Comparison of ENCODE assay signal across 21 cellular contexts in genomic region chr10:78179886-78180285, GRCh38.
A peak's percentile ranks its signal among the peaks of the same experiment; 100 is the strongest.
DNase-seq lines count a peak whose midpoint lies in the region; ATAC-seq and TF ChIP-seq lines count a peak whose summit lies in the region.
"Had no signal": no experiment of that assay in that cellular context is flagged by ENCODE, and none has a peak within 500 bp of the region (broad histone marks: within the 10 kb centered on the region; RNA-seq: fewer than 3 reads in every experiment).

No MANE protein-coding gene starts in this region.

- H3K79me1 ChIP-seq in neuronal stem cell (ENCODE audit: low read depth, low read length) = no peaks in the 10 kb centered on the region

- no peak overlapping the region for H3K4me3 ChIP-seq in neuronal stem cell (ENCODE audit: low read length in 2 of 2)
- H3K4me3 ChIP-seq: GM12878 had no signal

- H4K91ac ChIP-seq in neuronal stem cell (ENCODE audit: low read depth, low read length, poor library complexity) = no peak overlapping the region

- DNase-seq in left kidney (ENCODE audit: low read depth, low spot score) (peak; percentile 74), neuronal stem cell (ENCODE audit: low spot score) (no peak), HuH-7 (ENCODE audit: low spot score) (no peak), occipital lobe (lab: John Stamatoyannopoulos, UW) (no peak)
- DNase-seq: ACHN; BE2C; CD4-positive, CD25-positive, alpha-beta regulatory T cell; CD8-positive, alpha-beta memory T cell; COR-L47; DMS 273 treated with DMSO at 0.1 percent for 48 hours; DMS53; DND-41; EL; GOT3; H7 had no signal

- no peak overlapping the region for H3K4me2 ChIP-seq in neuronal stem cell (ENCODE audit: insufficient read depth, low read length, poor library complexity, severe bottlenecking)

- H3K18ac ChIP-seq in neuronal stem cell (ENCODE audit: low read length) = peak overlapping the region; percentile 11

- no peak overlapping the region for H3K4ac ChIP-seq in neuronal stem cell (ENCODE audit: low read length)

- peak overlapping the region; percentile 36 for H2AK5ac ChIP-seq in neuronal stem cell (ENCODE audit: low read depth, low read length)

- no peak overlapping the region for H4K8ac ChIP-seq in neuronal stem cell (ENCODE audit: low read depth, low read length)

- H2BK12ac ChIP-seq in neuronal stem cell (ENCODE audit: low read length) = no peak overlapping the region

- H3K27ac ChIP-seq in neuronal stem cell (replicated peaks; ENCODE audit: low read length) = no peak overlapping the region

- H3K27ac Mint-ChIP-seq in brain = peak overlapping the region; percentile 91 to 99 (median 97)
- H3K27ac Mint-ChIP-seq: CD8-positive, alpha-beta memory T cell had no signal

- H2BK15ac ChIP-seq in neuronal stem cell (ENCODE audit: low read length) = no peak overlapping the region

- H3K4me3 Mint-ChIP-seq in brain = peak overlapping the region in 1 of 5 experiments; percentile 51
- H3K4me3 Mint-ChIP-seq: CD4-positive, CD25-positive, alpha-beta regulatory T cell; CD8-positive, alpha-beta memory T cell had no signal

- no peaks in the 10 kb centered on the region for H3K9me3 Mint-ChIP-seq in brain
- H3K9me3 Mint-ChIP-seq: CD4-positive, CD25-positive, alpha-beta regulatory T cell; CD8-positive, alpha-beta memory T cell had no signal

- no peak overlapping the region for H3K23ac ChIP-seq in neuronal stem cell (ENCODE audit: low read depth, low read length, poor library complexity)

- no peak overlapping the region for H2BK5ac ChIP-seq in neuronal stem cell (ENCODE audit: low read length)

- H3K9ac ChIP-seq in neuronal stem cell (ENCODE audit: low read depth, low read length, poor library complexity) = peak overlapping the region; percentile 24

- no peaks in the 10 kb centered on the region for H3K36me3 Mint-ChIP-seq in brain
- H3K36me3 Mint-ChIP-seq: CD4-positive, CD25-positive, alpha-beta regulatory T cell; CD8-positive, alpha-beta memory T cell had no signal

- no peaks in the 10 kb centered on the region for H3K9me3 ChIP-seq in neuronal stem cell (replicated peaks in 1 of 2; ENCODE audit: control insufficient read depth in 2 of 2, insufficient read depth in 1 of 2, low read depth in 1 of 2, low read length in 2 of 2)
- H3K9me3 ChIP-seq: BE2C had no signal

- peaks cover 89% of the 10 kb centered on the region for H3K4me1 Mint-ChIP-seq in brain
- H3K4me1 Mint-ChIP-seq: CD4-positive, CD25-positive, alpha-beta regulatory T cell; CD8-positive, alpha-beta memory T cell had no signal

- H2BK120ac ChIP-seq in neuronal stem cell (ENCODE audit: low read depth, low read length) = no peak overlapping the region

- TF ChIP-seq CTCF in brain (conservative IDR thresholded peaks at IDR 0.05) = no peak

- peaks cover 0 to 12% (median 0%) of the 10 kb centered on the region in 3 experiments for H3K27me3 ChIP-seq in neuronal stem cell (ENCODE audit: control insufficient read depth in 3 of 3, insufficient read depth in 3 of 3, low read depth in 1 of 3, low read length in 3 of 3)
- H3K27me3 ChIP-seq: BE2C had no signal

- ATAC-seq in GM21576 (IDR thresholded peaks at IDR 0.05; ENCODE audit: unreplicated experiment) (no peak), GM21447 (IDR thresholded peaks at IDR 0.05; ENCODE audit: unreplicated experiment) (no peak)
- ATAC-seq: GM12878, HCT116, HepG2 had no signal

- peaks cover 6% of the 10 kb centered on the region for H3K27me3 Mint-ChIP-seq in brain

- peaks cover 26 to 43% of the 10 kb centered on the region in 2 donors for H3K4me1 ChIP-seq in neuronal stem cell (ENCODE audit: control insufficient read depth in 2 of 2, insufficient read depth in 1 of 2, low read depth in 1 of 2, low read length in 2 of 2)
- H3K4me1 ChIP-seq: BE2C had no signal

- WGBS in neuronal stem cell (ENCODE audit: extremely low coverage in 2 of 2, insufficient read length in 2 of 2, insufficient replicate concordance in 1 of 2), 2 donors = no CpG with 5 or more reads among the region's 12 CpGs

- H2AFZ ChIP-seq in neuronal stem cell (ENCODE audit: low read length) = no peak overlapping the region

- H3K14ac ChIP-seq in neuronal stem cell (ENCODE audit: low read length) = no peak overlapping the region

- no peaks in the 10 kb centered on the region for H3K36me3 ChIP-seq in neuronal stem cell (replicated peaks in 1 of 2; ENCODE audit: control insufficient read depth in 2 of 2, insufficient read depth in 2 of 2, low read length in 2 of 2)
- H3K36me3 ChIP-seq: BE2C had no signal
